ENCODE assay signal across 8 cellular contexts in genomic region chr6:30130887-30131862, GRCh38. TPM values are rescaled to one million over a fixed set of nuclear protein-coding genes. Genes with fewer than 3 reads are reported as not detected.
DNase-seq lines count a peak whose midpoint lies in the region; ATAC-seq and TF ChIP-seq lines count a peak whose summit lies in the region.

No MANE protein-coding gene starts in this region.

- no peaks in the 10 kb centered on the region for H3K9me3 Mint-ChIP-seq in activated naive CD8-positive, alpha-beta T cell treated with anti-CD3 and anti-CD28 coated beads, Interleukin-2, amount 50 U/mL, for 24 hours

- H3K36me3 Mint-ChIP-seq in activated naive CD8-positive, alpha-beta T cell treated with anti-CD3 and anti-CD28 coated beads, Interleukin-2, amount 50 U/mL, for 24 hours (ENCODE audit: low read depth), result no peaks in the 10 kb centered on the region

- TF ChIP-seq CTCF in cardiac muscle cell (IDR thresholded peaks at IDR 0.05; ENCODE audit: low read depth, low read length) (peak; percentile 100), prostate gland (IDR thresholded peaks at IDR 0.05) (peak; percentile 86 to 96 (median 94)), vagina (IDR thresholded peaks at IDR 0.05) (peak; percentile 77 to 90 (median 82))

- no peak for TF ChIP-seq POLR2A in prostate gland (IDR thresholded peaks at IDR 0.05)
- TF ChIP-seq POLR2A in vagina (IDR thresholded peaks at IDR 0.05), result no peak

- H3K4me1 Mint-ChIP-seq in activated naive CD8-positive, alpha-beta T cell treated with anti-CD3 and anti-CD28 coated beads, Interleukin-2, amount 50 U/mL, for 24 hours, result peaks cover 23% of the 10 kb centered on the region

- peak; percentile 44 for DNase-seq in NCI-H1092 treated with DMSO at 0.1 percent for 48 hours (lab: John Stamatoyannopoulos, UW)
- DNase-seq in T follicular helper cell (ENCODE audit: low read depth), result peak; percentile 58
- peak; percentile 48 for DNase-seq in activated naive CD8-positive, alpha-beta T cell treated with anti-CD3 and anti-CD28 coated beads, Interleukin-2, amount 50 U/mL, for 24 hours
- peak; percentile 86 to 90 for DNase-seq in cardiac muscle cell (ENCODE audit: low read depth in 1 of 2, low spot score in 1 of 2)
- peak; percentile 85 for DNase-seq in prostate gland (ENCODE audit: low spot score)
- no peak for DNase-seq in vagina (ENCODE audit: extremely low spot score in 2 of 2)

- peak; percentile 59 for ATAC-seq in GM19324 (IDR thresholded peaks at IDR 0.05; ENCODE audit: low FRiP score, unreplicated experiment)
- peak; percentile 83 for ATAC-seq in activated naive CD8-positive, alpha-beta T cell treated with anti-CD3 and anti-CD28 coated beads, Interleukin-2, amount 50 U/mL, for 24 hours

- peaks cover 28% of the 10 kb centered on the region for H3K27me3 ChIP-seq in BLaER1
- peaks cover 94% of the 10 kb centered on the region for H3K27me3 ChIP-seq in cardiac muscle cell
- H3K27me3 ChIP-seq in prostate gland (replicated peaks; ENCODE audit: insufficient read depth), result peaks cover 6% of the 10 kb centered on the region
- peaks cover 5% of the 10 kb centered on the region for H3K27me3 ChIP-seq in vagina

- H3K27me3 Mint-ChIP-seq in activated naive CD8-positive, alpha-beta T cell treated with anti-CD3 and anti-CD28 coated beads, Interleukin-2, amount 50 U/mL, for 24 hours, result peaks cover 77% of the 10 kb centered on the region

- H3K27ac ChIP-seq in BLaER1, result no peak overlapping the region
- no peak overlapping the region for H3K27ac ChIP-seq in cardiac muscle cell
- no peak overlapping the region for H3K27ac ChIP-seq in prostate gland
- H3K27ac ChIP-seq in vagina, result no peak overlapping the region

- no peaks in the 10 kb centered on the region for H4K20me1 ChIP-seq in BLaER1

- peak overlapping the region; percentile 45 for H3K4me2 ChIP-seq in BLaER1

- H3K27ac Mint-ChIP-seq in activated naive CD8-positive, alpha-beta T cell treated with anti-CD3 and anti-CD28 coated beads, Interleukin-2, amount 50 U/mL, for 24 hours, result no peak overlapping the region

- no peak overlapping the region for H3K9ac ChIP-seq in BLaER1

- no peak overlapping the region for H3K4me3 ChIP-seq in BLaER1
- no peak overlapping the region for H3K4me3 ChIP-seq in cardiac muscle cell
- H3K4me3 ChIP-seq in prostate gland, result no peak overlapping the region
- no peak overlapping the region for H3K4me3 ChIP-seq in vagina

- intact Hi-C loops in prostate gland (cut with DNase I) (loop anchor here (2.0 kb wide), 1 partner anchor 28 kb away; no protein-coding TSS in a partner anchor), vagina (cut with DNase I) (no loop called here)

- 24% methylated on average over 16 of the region's 16 CpGs for WGBS in prostate gland

- no peak overlapping the region for H3K4me3 Mint-ChIP-seq in activated naive CD8-positive, alpha-beta T cell treated with anti-CD3 and anti-CD28 coated beads, Interleukin-2, amount 50 U/mL, for 24 hours

- H3K4me1 ChIP-seq in BLaER1 (peaks cover 56% of the 10 kb centered on the region), cardiac muscle cell (ENCODE audit: low read depth) (no peaks in the 10 kb centered on the region), prostate gland (replicated peaks) (no peaks in the 10 kb centered on the region), vagina (peaks cover 12% of the 10 kb centered on the region)

- H3K36me3 ChIP-seq in BLaER1 (no peaks in the 10 kb centered on the region), cardiac muscle cell (no peaks in the 10 kb centered on the region), prostate gland (no peaks in the 10 kb centered on the region), vagina (no peaks in the 10 kb centered on the region)

- no peaks in the 10 kb centered on the region for H3K9me3 ChIP-seq in BLaER1
- H3K9me3 ChIP-seq in cardiac muscle cell (ENCODE audit: low read depth), result no peaks in the 10 kb centered on the region
- no peaks in the 10 kb centered on the region for H3K9me3 ChIP-seq in prostate gland
- no peaks in the 10 kb centered on the region for H3K9me3 ChIP-seq in vagina

RNA-seq across cellular contexts. Expression of gene TRIM40, which starts 4.8 kb away (rescaled TPM):
- not detected in 2 replicates for total RNA-seq in cardiac muscle cell
- polyA plus RNA-seq in cardiac muscle cell, result not detected in 2 replicates
- not detected for total RNA-seq in prostate gland
- total RNA-seq in vagina, result not detected

RNA-seq across cellular contexts. Expression of gene TRIM31, which starts 18.3 kb away (rescaled TPM):
- total RNA-seq in cardiac muscle cell, result not detected in 2 replicates
- not detected in 2 replicates for polyA plus RNA-seq in cardiac muscle cell
- total RNA-seq in prostate gland, result under 1 TPM in 1 of 2 donors, not detected in 1; 0.32 TPM
- not detected for total RNA-seq in vagina

RNA-seq across cellular contexts. Expression of gene TRIM10, which starts 29.8 kb away (rescaled TPM):
- total RNA-seq in cardiac muscle cell (not detected in 2 replicates), prostate gland (not detected), vagina (not detected)
- not detected in 2 replicates for polyA plus RNA-seq in cardiac muscle cell

RNA-seq across cellular contexts. Expression of gene TRIM15, which starts 32.2 kb away (rescaled TPM):
- total RNA-seq in cardiac muscle cell (not detected in 2 replicates), prostate gland (not detected), vagina (not detected)
- not detected in 2 replicates for polyA plus RNA-seq in cardiac muscle cell

RNA-seq across cellular contexts. Expression of gene RNF39, which starts 55.6 kb away (rescaled TPM):
- not detected in 2 replicates for total RNA-seq in cardiac muscle cell
- polyA plus RNA-seq in cardiac muscle cell, result 0.46 and 0.90 TPM in 2 replicates
- total RNA-seq in prostate gland, result 10 to 100 TPM in 1 of 2 donors, 1 to 10 TPM in 1; 9.0 to 29.1 TPM
- 18.2 TPM for total RNA-seq in vagina

Comparison
In these comparisons a context has a peak if more than half of its experiments do, and no peak if none do; other contexts are left out.
1. DNase-seq: peak in NCI-H1092 treated with DMSO at 0.1 percent for 48 hours (single experiment), T follicular helper cell (single experiment), activated naive CD8-positive, alpha-beta T cell treated with anti-CD3 and anti-CD28 coated beads, Interleukin-2, amount 50 U/mL, for 24 hours (single experiment), cardiac muscle cell (2 of 2) and prostate gland (single experiment); none in vagina (0 of 2).
2. Peak in every context shown above with its lines, with median percentiles within 50 percentile points of each other: CTCF ChIP-seq.